In genomic region chr6:34249469-34250370, GRCh38 we compare ENCODE assay signal across 8 cellular contexts. TPM values are rescaled to one million over a fixed set of nuclear protein-coding genes. Genes with fewer than 3 reads are reported as not detected.
DNase-seq lines count a peak whose midpoint lies in the region; ATAC-seq and TF ChIP-seq lines count a peak whose summit lies in the region.

No MANE protein-coding gene starts in this region.

- peaks cover 6% of the 10 kb centered on the region for H3K27me3 Mint-ChIP-seq in activated CD4-positive, alpha-beta T cell treated with anti-CD3 and anti-CD28 coated beads, Interleukin-2, amount 10 ng/mL, durations not matched to agents 7 days and 5 days
- H3K27me3 Mint-ChIP-seq in activated naive CD8-positive, alpha-beta T cell treated with anti-CD3 and anti-CD28 coated beads, Interleukin-2, amount 10 ng/mL, durations not matched to agents 7 days and 5 days, result peaks cover 7% of the 10 kb centered on the region

- H3K4me1 Mint-ChIP-seq in activated CD4-positive, alpha-beta T cell treated with anti-CD3 and anti-CD28 coated beads, Interleukin-2, amount 10 ng/mL, durations not matched to agents 7 days and 5 days, result peaks cover 44% of the 10 kb centered on the region
- peaks cover 27% of the 10 kb centered on the region for H3K4me1 Mint-ChIP-seq in activated naive CD8-positive, alpha-beta T cell treated with anti-CD3 and anti-CD28 coated beads, Interleukin-2, amount 10 ng/mL, durations not matched to agents 7 days and 5 days

- in situ Hi-C loops in G401 (cut with HindIII; ENCODE audit: low sequenced_read_pairs), result no loop called here

- peak overlapping the region; percentile 63 to 89 (median 66) for H3K4me3 ChIP-seq in stomach

- no peak for TF ChIP-seq CTCF in stomach (IDR thresholded peaks at IDR 0.05)

- TF ChIP-seq EP300 in stomach (IDR thresholded peaks at IDR 0.05), result no peak

- no peaks in the 10 kb centered on the region for H3K27me3 ChIP-seq in stomach

- peak; percentile 22 for ATAC-seq in HG03066 (IDR thresholded peaks at IDR 0.05; ENCODE audit: low read depth, unreplicated experiment)
- peak; percentile 48 for ATAC-seq in activated naive CD8-positive, alpha-beta T cell treated with anti-CD3 and anti-CD28 coated beads, Interleukin-2, amount 10 ng/mL, durations not matched to agents 7 days and 5 days (ENCODE audit: low read depth)

- H3K36me3 ChIP-seq in stomach, result peaks cover 0 to 5% (median 1%) of the 10 kb centered on the region in 4 donors

- H3K9me3 Mint-ChIP-seq in activated CD4-positive, alpha-beta T cell treated with anti-CD3 and anti-CD28 coated beads, Interleukin-2, amount 10 ng/mL, durations not matched to agents 7 days and 5 days, result no peaks in the 10 kb centered on the region
- no peaks in the 10 kb centered on the region for H3K9me3 Mint-ChIP-seq in activated naive CD8-positive, alpha-beta T cell treated with anti-CD3 and anti-CD28 coated beads, Interleukin-2, amount 10 ng/mL, durations not matched to agents 7 days and 5 days

- peak overlapping the region; percentile 96 for H3K4me3 Mint-ChIP-seq in activated CD4-positive, alpha-beta T cell treated with anti-CD3 and anti-CD28 coated beads, Interleukin-2, amount 10 ng/mL, durations not matched to agents 7 days and 5 days
- peak overlapping the region; percentile 98 for H3K4me3 Mint-ChIP-seq in activated naive CD8-positive, alpha-beta T cell treated with anti-CD3 and anti-CD28 coated beads, Interleukin-2, amount 10 ng/mL, durations not matched to agents 7 days and 5 days

- TF ChIP-seq POLR2A in stomach (IDR thresholded peaks at IDR 0.05), result no peak

- peaks cover 11% of the 10 kb centered on the region for H3K36me3 Mint-ChIP-seq in activated CD4-positive, alpha-beta T cell treated with anti-CD3 and anti-CD28 coated beads, Interleukin-2, amount 10 ng/mL, durations not matched to agents 7 days and 5 days (ENCODE audit: low read depth)
- peaks cover 5% of the 10 kb centered on the region for H3K36me3 Mint-ChIP-seq in activated naive CD8-positive, alpha-beta T cell treated with anti-CD3 and anti-CD28 coated beads, Interleukin-2, amount 10 ng/mL, durations not matched to agents 7 days and 5 days

- peak overlapping the region; percentile 86 to 94 (median 89) for H3K27ac ChIP-seq in stomach

- CTCF ChIA-PET in activated CD4-positive, alpha-beta T cell treated with anti-CD3 and anti-CD28 coated beads, Interleukin-2, amount 10 ng/mL, durations not matched to agents 7 days and 5 days (lab: Charles Lee), result interaction anchor here (0.6 to 4.9 kb wide), 40 partner anchors 9 to 408 kb away, joined by 3 to 40 read pairs (median 4); partner anchors contain the start of gene HMGA1

- 42 to 45% (median 45%) methylated on average over 20 of the region's 20 CpGs for WGBS in stomach, 5 donors

- DNase-seq in activated CD4-positive, alpha-beta T cell treated with anti-CD3 and anti-CD28 coated beads, Interleukin-2, amount 10 ng/mL, durations not matched to agents 7 days and 5 days, result no peak
- DNase-seq in activated CD4-positive, alpha-beta T cell treated with anti-CD3 and anti-CD28 coated beads, Interleukin-2, amount 50 U/mL, for 4 hours, result no peak
- DNase-seq in activated naive CD8-positive, alpha-beta T cell treated with anti-CD3 and anti-CD28 coated beads, Interleukin-2, amount 10 ng/mL, durations not matched to agents 7 days and 5 days, result no peak
- DNase-seq in iris pigment epithelial cell (ENCODE audit: low read depth) (peak; percentile 36), stomach (no peak), G401 (ENCODE audit: low spot score) (no peak), NOMO-1 (lab: John Stamatoyannopoulos, UW; ENCODE audit: unreplicated experiment in 2 of 2) (no peak)

- intact Hi-C loops in stomach (cut with DNase I; ENCODE audit: low total_unique reads), result loop anchor here (5.0 kb wide), 1 partner anchor 163 kb away; no protein-coding TSS in a partner anchor

- H3K4me1 ChIP-seq in stomach, result peaks cover 14 to 41% (median 30%) of the 10 kb centered on the region in 4 donors

- H3K27ac Mint-ChIP-seq in activated CD4-positive, alpha-beta T cell treated with anti-CD3 and anti-CD28 coated beads, Interleukin-2, amount 10 ng/mL, durations not matched to agents 7 days and 5 days, result peak overlapping the region; percentile 94
- H3K27ac Mint-ChIP-seq in activated naive CD8-positive, alpha-beta T cell treated with anti-CD3 and anti-CD28 coated beads, Interleukin-2, amount 10 ng/mL, durations not matched to agents 7 days and 5 days, result peak overlapping the region; percentile 86

- no peaks in the 10 kb centered on the region for H3K9me3 ChIP-seq in stomach

- POLR2A ChIA-PET in activated CD4-positive, alpha-beta T cell treated with anti-CD3 and anti-CD28 coated beads, Interleukin-2, amount 10 ng/mL, durations not matched to agents 7 days and 5 days (lab: Charles Lee), result no interaction called here
- POLR2A ChIA-PET in activated naive CD8-positive, alpha-beta T cell treated with anti-CD3 and anti-CD28 coated beads, Interleukin-2, amount 10 ng/mL, durations not matched to agents 7 days and 5 days (lab: Charles Lee), result interaction anchor here (0.6 to 4.1 kb wide), 14 partner anchors 13 to 507 kb away, joined by 3 to 42 read pairs (median 4); partner anchors contain the start of genes HMGA1, NUDT3 and SNRPC

RNA-seq across cellular contexts. Expression of gene SMIM29, which starts 0.9 kb away (rescaled TPM):
- 10 to 100 TPM; 22.4 to 23.1 TPM for total RNA-seq in activated CD4-positive, alpha-beta T cell treated with anti-CD3 and anti-CD28 coated beads, Interleukin-2, amount 10 ng/mL, durations not matched to agents 7 days and 5 days
- total RNA-seq in activated naive CD8-positive, alpha-beta T cell treated with anti-CD3 and anti-CD28 coated beads, Interleukin-2, amount 10 ng/mL, durations not matched to agents 7 days and 5 days, result 10 to 100 TPM; 24.4 to 28.3 TPM
- 10 to 100 TPM in 2 of 5 donors, 1 to 10 TPM in 3; 2.8 to 49.1 (median 5.3) TPM for total RNA-seq in stomach
- 10 to 100 TPM; 30.4 to 41.5 (median 32.1) TPM for polyA plus RNA-seq in stomach
- 15.0 and 17.2 TPM in 2 replicates for total RNA-seq in G401 (2014; rRNA removed; shearing (Covaris generic))

RNA-seq across cellular contexts. Expression of gene HMGA1, which starts 13.0 kb away (rescaled TPM):
- 100 to 1,000 TPM; 291 to 318 TPM for total RNA-seq in activated CD4-positive, alpha-beta T cell treated with anti-CD3 and anti-CD28 coated beads, Interleukin-2, amount 10 ng/mL, durations not matched to agents 7 days and 5 days
- total RNA-seq in activated naive CD8-positive, alpha-beta T cell treated with anti-CD3 and anti-CD28 coated beads, Interleukin-2, amount 10 ng/mL, durations not matched to agents 7 days and 5 days, result 100 to 1,000 TPM; 233 to 247 TPM
- total RNA-seq in stomach, result 100 to 1,000 TPM in 1 of 5 donors, 10 to 100 TPM in 3, 1 to 10 TPM in 1; 9.3 to 106 (median 33.6) TPM
- 100 to 1,000 TPM in 1 of 3 donors, 10 to 100 TPM in 2; 91.4 to 114 (median 92.6) TPM for polyA plus RNA-seq in stomach
- total RNA-seq in G401 (2014; rRNA removed; shearing (Covaris generic)), result 321 and 360 TPM in 2 replicates
